7 cellular contexts compared by ENCODE assay signal in the genomic region with DNA sequence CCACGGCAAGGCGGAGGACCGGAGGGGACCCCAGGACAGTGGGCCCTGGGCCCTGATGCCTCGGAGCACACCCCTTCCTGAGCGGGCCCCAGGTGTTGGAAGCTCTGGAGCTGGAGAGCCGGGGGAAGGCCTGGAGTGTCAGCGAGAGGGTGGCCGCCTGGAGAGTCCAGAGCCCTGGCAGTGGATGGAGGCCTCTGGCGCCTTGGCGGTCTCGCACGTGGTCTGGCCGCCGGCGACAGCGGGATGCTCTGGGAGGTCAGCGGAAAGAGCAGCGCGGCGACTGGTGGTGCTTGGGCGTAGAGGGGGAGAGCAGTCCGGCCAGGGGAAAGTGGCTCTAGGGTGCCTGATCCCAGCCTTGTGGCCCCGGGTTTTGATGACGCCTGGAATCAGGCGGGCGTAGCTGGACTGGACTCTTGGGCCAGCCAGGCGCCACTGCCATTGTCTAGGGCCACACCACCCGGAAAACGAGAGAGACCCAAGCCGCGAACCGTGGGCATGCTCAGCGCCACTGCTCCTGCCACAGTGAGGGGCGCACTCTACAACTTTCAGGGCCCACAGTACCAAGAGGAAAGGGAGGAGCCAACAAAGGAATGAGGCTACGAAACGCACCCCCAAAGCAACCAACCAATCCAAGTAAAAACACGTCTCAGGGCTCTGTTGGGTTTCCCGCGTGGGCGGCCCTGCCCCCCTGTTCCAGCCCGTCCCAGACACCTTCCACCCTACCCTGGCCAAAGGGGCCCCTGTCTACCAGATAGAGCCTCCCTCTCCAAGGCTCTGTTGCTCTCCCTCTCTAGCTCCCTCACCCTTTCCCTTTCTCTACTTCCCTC.
DNase-seq lines count a peak whose midpoint lies in the region; ATAC-seq, FAIRE-seq and TF ChIP-seq lines count a peak whose summit lies in the region.
"Not testable (repeated sequence)": the region's sequence is repeated elsewhere in the genome, so short reads cannot be mapped to it uniquely, and the experiment has no call there.

No MANE protein-coding gene starts in this region.

- not testable (repeated sequence) for FAIRE-seq in K562 (lab: Jason Lieb, UNC)

- not testable (repeated sequence) for H3K79me2 ChIP-seq in SK-N-SH (ENCODE audit: insufficient read depth); K562 (ENCODE audit: control insufficient read depth, insufficient read depth, low read length)

- TF ChIP-seq EP300 in SK-N-SH (IDR thresholded peaks at IDR 0.05; ENCODE audit: borderline replicate concordance in 1 of 2, low read depth in 1 of 2, low read length in 1 of 2); K562 (IDR thresholded peaks at IDR 0.05; ENCODE audit: low read length): not testable (repeated sequence)

- peaks cover 46% of the 10 kb centered on the region for H3K9me3 Mint-ChIP-seq in osteocyte (ENCODE audit: unreplicated experiment)
- H3K9me3 Mint-ChIP-seq in stimulated activated naive CD8-positive, alpha-beta T cell treated with anti-CD3 and anti-CD28 coated beads, Interleukin-15, amount 100 ng/mL, for 72 hours = peaks cover 25 to 63% of the 10 kb centered on the region in 2 donors

- intact Hi-C loops in K562 (cut with micrococcal nuclease); Right ventricle myocardium superior (cut with DNase I); right lobe of liver (cut with DNase I): not testable (repeated sequence)

- H3K27me3 Mint-ChIP-seq in osteocyte (ENCODE audit: unreplicated experiment); stimulated activated naive CD8-positive, alpha-beta T cell treated with anti-CD3 and anti-CD28 coated beads, Interleukin-15, amount 100 ng/mL, for 72 hours: not testable (repeated sequence)

- not testable (repeated sequence) for TF ChIP-seq CTCF in SK-N-SH (IDR thresholded peaks at IDR 0.05); K562 (IDR thresholded peaks at IDR 0.05 in 2 of 3, conservative IDR thresholded peaks at IDR 0.05 in 1 of 3; ENCODE audit: insufficient read depth in 2 of 3, low read depth in 1 of 3, low read length in 3 of 3); right lobe of liver (IDR thresholded peaks at IDR 0.05); osteocyte (IDR thresholded peaks at IDR 0.05)

- H3K4me1 ChIP-seq in SK-N-SH (ENCODE audit: control insufficient read depth in 1 of 2, insufficient read depth in 2 of 2, low read depth in 1 of 2, low read length in 1 of 2) (peaks cover 0 to 11% of the 10 kb centered on the region in 2 experiments; a peak in 1 of 4 replicates), K562 (replicated peaks in 1 of 2; ENCODE audit: control insufficient read depth in 2 of 2, insufficient read depth in 2 of 2, low read length in 2 of 2) (peaks cover 0 to 27% of the 10 kb centered on the region in 2 experiments; a peak in 2 of 5 replicates)
- H3K4me1 ChIP-seq in right lobe of liver = not testable (repeated sequence)

- H3K9me1 ChIP-seq in K562 (ENCODE audit: control insufficient read depth, insufficient read depth, low read length) = not testable (repeated sequence)

- H3K36me3 ChIP-seq in SK-N-SH (replicated peaks in 1 of 2; ENCODE audit: control insufficient read depth in 1 of 2, insufficient read depth in 2 of 2, low read length in 1 of 2); K562 (ENCODE audit: control insufficient read depth, insufficient read depth, low read length); right lobe of liver: not testable (repeated sequence)

- in situ Hi-C loops in K562 (cut with MboI) = loop anchor here (5.0 kb wide), 2 partner anchors 754 to 936 kb away; no protein-coding TSS in a partner anchor

- CTCF ChIA-PET in SK-N-SH (lab: Yijun Ruan, JAX); K562 (lab: Yijun Ruan, JAX; ENCODE audit: low intra/inter-chr PET ratio): not testable (repeated sequence)

- H3K4me3 Mint-ChIP-seq in osteocyte (ENCODE audit: unreplicated experiment) = not testable (repeated sequence)
- peak overlapping the region in 1 of 2 donors; percentile 4 for H3K4me3 Mint-ChIP-seq in stimulated activated naive CD8-positive, alpha-beta T cell treated with anti-CD3 and anti-CD28 coated beads, Interleukin-15, amount 100 ng/mL, for 72 hours

- H3K9me2 ChIP-seq in SK-N-SH = not testable (repeated sequence)

- H3K9me3 ChIP-seq in SK-N-SH; K562 (replicated peaks; ENCODE audit: control insufficient read depth, insufficient read depth, low read depth, low read length); right lobe of liver: not testable (repeated sequence)

- POLR2A ChIA-PET in SK-N-SH (lab: Yijun Ruan, JAX) = interaction anchor here (0.8 kb wide), 1 partner anchor 936 kb away, joined by 5 read pairs; no protein-coding TSS in a partner anchor
- POLR2A ChIA-PET in K562 (lab: Yijun Ruan, JAX) = not testable (repeated sequence)

- not testable (repeated sequence) for H3F3A ChIP-seq in SK-N-SH (replicated peaks; ENCODE audit: insufficient read depth)

- H3K27me3 ChIP-seq in SK-N-SH (ENCODE audit: insufficient read depth); K562 (ENCODE audit: control insufficient read depth in 2 of 2, insufficient read depth in 2 of 2, low read length in 2 of 2); right lobe of liver: not testable (repeated sequence)

- not testable (repeated sequence) for H3K36me3 Mint-ChIP-seq in osteocyte (ENCODE audit: unreplicated experiment)

- not testable (repeated sequence) for TF ChIP-seq POLR2A in K562 (conservative IDR thresholded peaks at IDR 0.05); right lobe of liver (IDR thresholded peaks at IDR 0.05)

- H4K20me1 ChIP-seq in SK-N-SH (ENCODE audit: insufficient read depth); K562 (replicated peaks; ENCODE audit: control insufficient read depth, insufficient read depth, low read length): not testable (repeated sequence)

- TF ChIP-seq RAD21 in SK-N-SH (IDR thresholded peaks at IDR 0.05; ENCODE audit: low read length); K562 (CRISPR knock-in tag; conservative IDR thresholded peaks at IDR 0.05 in 1 of 2, IDR thresholded peaks at IDR 0.05 in 1 of 2): not testable (repeated sequence)

- H3K4me2 ChIP-seq in SK-N-SH; K562 (ENCODE audit: insufficient read depth, low read length): not testable (repeated sequence)

- not testable (repeated sequence) for ATAC-seq in K562; Right ventricle myocardium superior (ENCODE audit: poor library complexity)
- ATAC-seq in right lobe of liver = peak in 1 of 4 donors; percentile 47
- peak; percentile 51 for ATAC-seq in stimulated activated naive CD8-positive, alpha-beta T cell treated with anti-CD3 and anti-CD28 coated beads, Interleukin-15, amount 100 ng/mL, for 72 hours

- not testable (repeated sequence) for H3K4me1 Mint-ChIP-seq in osteocyte (ENCODE audit: unreplicated experiment); stimulated activated naive CD8-positive, alpha-beta T cell treated with anti-CD3 and anti-CD28 coated beads, Interleukin-15, amount 100 ng/mL, for 72 hours

- not testable (repeated sequence) for H2AFZ ChIP-seq in SK-N-SH (ENCODE audit: low read depth); K562 (ENCODE audit: low read depth, low read length)

- 66% methylated on average over 33 of the region's 41 CpGs for WGBS in SK-N-SH (ENCODE audit: low lambda C conversion rate)
- 52% methylated on average over 38 of the region's 41 CpGs for WGBS in K562 (ENCODE audit: insufficient coverage, low coverage, missing lambda C conversion rate)
- WGBS in right lobe of liver (ENCODE audit: insufficient coverage, low coverage, low lambda C conversion rate, missing lambda C conversion rate) = 72% methylated on average over 21 of the region's 41 CpGs

- H3K27ac Mint-ChIP-seq in osteocyte (ENCODE audit: unreplicated experiment) = not testable (repeated sequence)
- peak overlapping the region in 1 of 2 donors; percentile 84 for H3K27ac Mint-ChIP-seq in stimulated activated naive CD8-positive, alpha-beta T cell treated with anti-CD3 and anti-CD28 coated beads, Interleukin-15, amount 100 ng/mL, for 72 hours

- DNase-seq in D341Med (ENCODE audit: low spot score) = peak; percentile 19
- DNase-seq in SK-N-SH = peak; percentile 5
- DNase-seq in K562 (ENCODE audit: extremely low read depth in 1 of 4, low spot score in 3 of 4); stimulated activated naive CD8-positive, alpha-beta T cell treated with anti-CD3 and anti-CD28 coated beads, Interleukin-15, amount 100 ng/mL, for 72 hours: not testable (repeated sequence)
- DNase-seq in Right ventricle myocardium superior = peak; percentile 43
- DNase-seq in right lobe of liver = peak in 2 of 3 donors; percentile 16 to 59
- DNase-seq in osteocyte (ENCODE audit: extremely low spot score, unreplicated experiment) = peak; percentile 86

- not testable (repeated sequence) for H3K4me3 ChIP-seq in SK-N-SH (ENCODE audit: low read depth in 2 of 2, low read length in 1 of 2); K562; right lobe of liver

- not testable (repeated sequence) for H3K9ac ChIP-seq in SK-N-SH; K562 (ENCODE audit: insufficient read depth in 1 of 2, low read depth in 2 of 2, low read length in 2 of 2)

- BruUV-seq in K562 (replicated peaks; lab: Mats Ljungman, UMichigan) = not testable (repeated sequence)

- not testable (repeated sequence) for H3K27ac ChIP-seq in SK-N-SH (ENCODE audit: low read depth in 2 of 2, low read length in 1 of 2); K562 (ENCODE audit: extremely low read depth, low read depth, low read length); right lobe of liver
